In the genomic region with DNA sequence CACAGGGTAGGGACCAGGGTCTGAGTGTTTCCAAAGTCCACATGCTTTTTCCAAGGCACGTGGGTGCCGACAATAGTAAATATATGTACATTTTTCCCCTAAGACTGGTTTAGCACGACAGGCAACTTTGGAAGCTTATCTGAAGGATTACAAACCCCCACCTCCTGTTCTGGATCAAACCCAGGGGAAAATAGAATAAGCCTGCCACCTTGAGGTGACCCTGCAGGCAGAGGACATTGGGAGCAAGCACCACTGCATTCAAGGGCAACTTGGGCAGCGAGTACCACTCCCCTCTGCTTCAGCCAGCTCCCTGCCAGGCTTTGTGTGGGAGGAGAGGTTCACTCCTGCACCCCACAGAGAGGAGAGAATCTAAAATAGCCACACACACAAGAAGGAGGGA, we compare ENCODE assay signal across 8 cellular contexts. TPM values are rescaled to one million over a fixed set of nuclear protein-coding genes. Genes with fewer than 3 reads are reported as not detected.
DNase-seq lines count a peak whose midpoint lies in the region; ATAC-seq and TF ChIP-seq lines count a peak whose summit lies in the region.

No MANE protein-coding gene starts in this region.

- no peaks in the 10 kb centered on the region for H3K9me3 ChIP-seq in stomach

- DNase-seq in COR-L47 (lab: John Stamatoyannopoulos, UW) (peak; percentile 67), HuH-7 (ENCODE audit: low spot score) (peak; percentile 62), RPMI7951 (ENCODE audit: low read depth) (peak; percentile 48), glomerular visceral epithelial cell (ENCODE audit: extremely low spot score) (peak; percentile 24), stomach (peak; percentile 56), NK-92 (lab: John Stamatoyannopoulos, UW; ENCODE audit: unreplicated experiment) (no peak)

- no peaks in the 10 kb centered on the region for H3K27me3 ChIP-seq in stomach

- 18 to 35% (median 21%) methylated on average over 4 of the region's 4 CpGs for WGBS in stomach, 5 donors

- ATAC-seq in GM21825 (IDR thresholded peaks at IDR 0.05; ENCODE audit: unreplicated experiment) (no peak), GM19395 (IDR thresholded peaks at IDR 0.05; ENCODE audit: unreplicated experiment) (no peak)

- TF ChIP-seq POLR2A in stomach (IDR thresholded peaks at IDR 0.05) = no peak

- peak in 3 of 7 experiments; percentile 37 to 59 (median 47) for TF ChIP-seq CTCF in stomach (IDR thresholded peaks at IDR 0.05)

- H3K4me3 ChIP-seq in stomach = no peak overlapping the region

- intact Hi-C loops in stomach (cut with DNase I; ENCODE audit: low total_unique reads) = loop anchor here (10.0 kb wide), 2 partner anchors 305 to 385 kb away; no protein-coding TSS in a partner anchor

- TF ChIP-seq EP300 in stomach (IDR thresholded peaks at IDR 0.05) = no peak

- H3K36me3 ChIP-seq in stomach = no peaks in the 10 kb centered on the region

- peaks cover 3 to 32% (median 11%) of the 10 kb centered on the region in 4 donors for H3K4me1 ChIP-seq in stomach

- H3K27ac ChIP-seq in stomach = peak overlapping the region in 1 of 5 donors; percentile 66

RNA-seq across cellular contexts. Expression of a gene that starts 44.8 kb away (rescaled TPM):
- total RNA-seq in RPMI7951 (2014; rRNA removed; shearing (Covaris generic)) = not detected in 2 replicates
- 10 to 100 TPM in 1 of 5 donors, 1 to 10 TPM in 4; 1.4 to 10.3 (median 1.9) TPM for total RNA-seq in stomach
- 1 to 10 TPM in 1 of 3 donors, under 1 TPM in 2; 0.46 to 1.1 (median 0.75) TPM for polyA plus RNA-seq in stomach
